ENCODE assay signal across 21 cellular contexts in genomic region chr6:153538491-153538890, GRCh38.
"Had no signal": no experiment of that assay in that cellular context is flagged by ENCODE, and none has a peak within 500 bp of the region (broad histone marks: within the 10 kb centered on the region; RNA-seq: fewer than 3 reads in every experiment).

No MANE protein-coding gene starts in this region.

- H3K9me3 Mint-ChIP-seq: activated naive CD8-positive, alpha-beta T cell treated with anti-CD3 and anti-CD28 coated beads for 36 hours had no signal

- H3K4me3 ChIP-seq: dorsolateral prefrontal cortex, gastroesophageal sphincter, lower lobe of right lung, tibial nerve, uterus had no signal

- H3K9me3 ChIP-seq: gastroesophageal sphincter, tibial nerve, uterus had no signal

- H3K27me3 Mint-ChIP-seq: activated CD4-positive, alpha-beta memory T cell treated with anti-CD3 and anti-CD28 coated beads, Interleukin-2, amount 10 ng/mL, durations not matched to agents 7 days and 5 days; activated CD8-positive, alpha-beta memory T cell treated with anti-CD3 and anti-CD28 coated beads, Interleukin-2, amount 10 ng/mL, durations not matched to agents 7 days and 5 days; activated naive CD8-positive, alpha-beta T cell treated with anti-CD3 and anti-CD28 coated beads for 36 hours had no signal

- H3K4me1 Mint-ChIP-seq: activated CD4-positive, alpha-beta memory T cell treated with anti-CD3 and anti-CD28 coated beads, Interleukin-2, amount 10 ng/mL, durations not matched to agents 7 days and 5 days; activated CD8-positive, alpha-beta memory T cell treated with anti-CD3 and anti-CD28 coated beads, Interleukin-2, amount 10 ng/mL, durations not matched to agents 7 days and 5 days; activated naive CD8-positive, alpha-beta T cell treated with anti-CD3 and anti-CD28 coated beads for 36 hours; mesothelial cell of epicardium had no signal

- H3K27me3 ChIP-seq: gastroesophageal sphincter, tibial nerve, uterus had no signal

- H3K36me3 Mint-ChIP-seq: activated CD8-positive, alpha-beta memory T cell treated with anti-CD3 and anti-CD28 coated beads, Interleukin-2, amount 10 ng/mL, durations not matched to agents 7 days and 5 days; activated naive CD8-positive, alpha-beta T cell treated with anti-CD3 and anti-CD28 coated beads for 36 hours had no signal

- H3K4me1 ChIP-seq: gastroesophageal sphincter, lower lobe of right lung, tibial nerve, uterus had no signal

- H3K4me3 Mint-ChIP-seq: activated CD4-positive, alpha-beta memory T cell treated with anti-CD3 and anti-CD28 coated beads, Interleukin-2, amount 10 ng/mL, durations not matched to agents 7 days and 5 days; activated CD8-positive, alpha-beta memory T cell treated with anti-CD3 and anti-CD28 coated beads, Interleukin-2, amount 10 ng/mL, durations not matched to agents 7 days and 5 days; activated naive CD8-positive, alpha-beta T cell treated with anti-CD3 and anti-CD28 coated beads for 36 hours; mesothelial cell of epicardium had no signal

- H3K27ac ChIP-seq: dorsolateral prefrontal cortex, epithelial cell of prostate, gastroesophageal sphincter, lower lobe of right lung, tibial nerve, uterus had no signal

- H3K36me3 ChIP-seq: gastroesophageal sphincter, lower lobe of right lung, tibial nerve, uterus had no signal

- DNase-seq: activated CD4-positive, alpha-beta memory T cell treated with anti-CD3 and anti-CD28 coated beads, Interleukin-2, amount 10 ng/mL, durations not matched to agents 7 days and 5 days; activated CD4-positive, alpha-beta T cell treated with anti-CD3 and anti-CD28 coated beads for 48 hours; activated CD4-positive, CD25-positive, alpha-beta regulatory T cell; activated CD8-positive, alpha-beta memory T cell treated with anti-CD3 and anti-CD28 coated beads, Interleukin-2, amount 10 ng/mL, durations not matched to agents 7 days and 5 days; activated naive CD8-positive, alpha-beta T cell treated with anti-CD3 and anti-CD28 coated beads for 36 hours; amygdala; dorsolateral prefrontal cortex; left colon; lower lobe of right lung; retina; stimulated activated CD4-positive, alpha-beta T cell treated with anti-CD3 and anti-CD28 coated beads, Interleukin-12 subunit alpha, Interleukin-12 subunit beta, amount 100 ng/mL, for 4 hours; stimulated activated CD4-positive, alpha-beta T cell treated with anti-CD3 and anti-CD28 coated beads, Interleukin-1b, Interleukin-23, amount 100 ng/mL, for 48 hours; stimulated activated naive CD8-positive, alpha-beta T cell treated with anti-CD3 and anti-CD28 coated beads, Interleukin-15, Interleukin-2, amounts not matched to agents 100 U/mL and 50 U/mL, for 24 hours; substantia nigra; T-helper 1 cell; T-helper 9 cell; uterus had no signal

- H3K27ac Mint-ChIP-seq: activated CD4-positive, alpha-beta memory T cell treated with anti-CD3 and anti-CD28 coated beads, Interleukin-2, amount 10 ng/mL, durations not matched to agents 7 days and 5 days; activated CD8-positive, alpha-beta memory T cell treated with anti-CD3 and anti-CD28 coated beads, Interleukin-2, amount 10 ng/mL, durations not matched to agents 7 days and 5 days; activated naive CD8-positive, alpha-beta T cell treated with anti-CD3 and anti-CD28 coated beads for 36 hours; mesothelial cell of epicardium had no signal
